In the genomic region with DNA sequence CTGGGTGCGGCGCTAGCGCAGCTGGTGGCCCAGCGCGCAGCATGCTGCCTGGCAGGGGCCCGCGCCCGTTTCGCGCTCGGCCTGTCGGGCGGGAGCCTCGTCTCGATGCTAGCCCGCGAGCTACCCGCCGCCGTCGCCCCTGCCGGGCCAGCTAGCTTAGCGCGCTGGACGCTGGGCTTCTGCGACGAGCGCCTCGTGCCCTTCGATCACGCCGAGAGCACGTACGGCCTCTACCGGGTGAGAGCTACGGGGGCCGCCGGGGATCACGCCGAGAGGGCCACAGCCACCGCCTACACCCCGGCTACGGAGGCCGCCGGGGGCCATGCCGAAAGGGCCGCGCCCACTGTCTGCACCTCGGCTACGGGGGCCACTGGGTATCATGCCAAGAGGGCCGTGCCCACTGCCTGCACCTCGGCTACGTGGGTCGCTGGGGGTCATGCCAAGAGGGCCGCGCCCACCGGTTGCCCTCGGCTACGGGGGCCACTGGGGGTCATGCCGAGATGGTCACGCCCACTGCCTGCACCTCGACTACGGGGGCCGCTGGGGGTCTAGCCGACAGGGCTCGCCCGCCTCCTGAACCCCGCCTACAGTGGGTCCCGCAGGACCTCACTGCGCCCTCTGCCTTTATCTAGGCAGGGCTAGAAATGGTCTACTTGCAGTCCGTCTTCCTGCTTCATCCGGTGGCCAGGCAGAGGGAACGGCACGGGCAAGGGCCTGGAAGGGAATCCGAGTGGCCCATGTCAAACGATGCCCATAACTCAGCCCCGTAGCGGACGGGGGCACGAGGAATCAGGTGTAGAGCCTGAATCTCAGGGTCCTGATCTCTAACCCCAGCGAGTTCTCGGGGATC, we compare ENCODE assay signal across 8 cellular contexts. TPM values are rescaled to one million over a fixed set of nuclear protein-coding genes. Genes with fewer than 3 reads are reported as not detected.
DNase-seq lines count a peak whose midpoint lies in the region; ATAC-seq, FAIRE-seq and TF ChIP-seq lines count a peak whose summit lies in the region.

No MANE protein-coding gene starts in this region.

- ATAC-seq in A549 = peak; percentile 79 to 81
- ATAC-seq in HG02981 (IDR thresholded peaks at IDR 0.05; ENCODE audit: unreplicated experiment) = peak; percentile 55
- ATAC-seq in activated CD4-positive, CD25-positive, alpha-beta regulatory T cell treated with anti-CD3 and anti-CD28 coated beads, Interleukin-2, amount 50 U/mL, for 24 hours = peak; percentile 66 to 69

- DNase-seq in A549 (ENCODE audit: low read depth in 1 of 2, low spot score in 1 of 2) (peak; percentile 47 to 86), GM18507 (ENCODE audit: extremely low spot score, insufficient read length, low read depth) (peak; percentile 62), NCI-H2171 treated with DMSO at 0.1 percent for 48 hours (lab: John Stamatoyannopoulos, UW) (peak; percentile 69), cerebellar cortex (ENCODE audit: low spot score) (peak; percentile 81)
- DNase-seq in stimulated activated CD4-positive, alpha-beta T cell treated with anti-CD3 and anti-CD28 coated beads, Interleukin-1b, Interleukin-23, amount 100 ng/mL, for 24 hours (ENCODE audit: low read depth in 4 of 4, low spot score in 1 of 4) = peak; percentile 35 to 82 (median 66)

- peak overlapping the region; percentile 100 for H3K4me3 ChIP-seq in A549

- POLR2A ChIA-PET in A549 (lab: Yijun Ruan, JAX) = interaction anchor here (0.7 to 1.4 kb wide), 3 partner anchors 16 to 94 kb away, joined by 3 to 5 read pairs (median 3); no protein-coding TSS in a partner anchor

- peaks cover 13% of the 10 kb centered on the region for H3K4me1 ChIP-seq in A549

- peaks cover 9% of the 10 kb centered on the region; the same call in 1 of the 3 replicates for H3K9me3 ChIP-seq in A549

- no peaks in the 10 kb centered on the region for H3K27me3 ChIP-seq in layer of hippocampus (ENCODE audit: control insufficient read depth, insufficient read depth, low read length)

- TF ChIP-seq RAD21 in A549 (conservative IDR thresholded peaks at IDR 0.05 in 1 of 2, IDR thresholded peaks at IDR 0.05 in 1 of 2) = no peak

- peak; percentile 19; the same call in 1 of the 2 replicates for TF ChIP-seq POLR2A in A549 (IDR thresholded peaks at IDR 0.05; ENCODE audit: low read length)

- CTCF ChIA-PET in A549 (lab: Yijun Ruan, JAX) = interaction anchor here (0.6 to 4.4 kb wide), 6 partner anchors 15 to 1627 kb away, joined by 3 to 28 read pairs (median 3); a partner anchor contains a TSS

- FAIRE-seq in A549 (lab: Jason Lieb, UNC) (no peak), GM18507 (lab: Jason Lieb, UNC) (peak; percentile 89)

- WGBS in A549 (ENCODE audit: missing lambda C conversion rate) = 10% methylated on average over 18 of the region's 82 CpGs

- peak overlapping the region; percentile 100 for H3K27ac ChIP-seq in A549
- H3K27ac ChIP-seq in layer of hippocampus (ENCODE audit: low read depth, low read length) = peak overlapping the region; percentile 99

- TF ChIP-seq EP300 in A549 (IDR thresholded peaks at IDR 0.05) = no peak

- TF ChIP-seq CTCF in A549 (IDR thresholded peaks at IDR 0.05) = 0 out of 3 replicates have a peak, but pooled peaks have one; percentile 5

- H3K4me2 ChIP-seq in A549 = peak overlapping the region; percentile 97

TF ChIP-seq in A549, 52 proteins besides CTCF, POLR2A, EP300 and RAD21 (continues in another document):
- no peak for TF ChIP-seq CHD4 (IDR thresholded peaks at IDR 0.05; ENCODE audit: borderline replicate concordance)
- TF ChIP-seq, protein P1, sequence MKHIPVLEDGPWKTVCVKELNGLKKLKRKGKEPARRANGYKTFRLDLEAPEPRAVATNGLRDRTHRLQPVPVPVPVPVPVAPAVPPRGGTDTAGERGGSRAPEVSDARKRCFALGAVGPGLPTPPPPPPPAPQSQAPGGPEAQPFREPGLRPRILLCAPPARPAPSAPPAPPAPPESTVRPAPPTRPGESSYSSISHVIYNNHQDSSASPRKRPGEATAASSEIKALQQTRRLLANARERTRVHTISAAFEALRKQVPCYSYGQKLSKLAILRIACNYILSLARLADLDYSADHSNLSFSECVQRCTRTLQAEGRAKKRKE (CRISPR knock-in tag; IDR thresholded peaks at IDR 0.05; ENCODE audit: low read depth) = peak; percentile 21; the same call in 1 of the 2 replicates
- TF ChIP-seq MYC (IDR thresholded peaks at IDR 0.05; ENCODE audit: borderline replicate concordance, low read length) = peak; percentile 29; the same call in 1 of the 2 replicates
- TF ChIP-seq RFX5 (IDR thresholded peaks at IDR 0.05) = no peak
- no peak for TF ChIP-seq CHD2 (IDR thresholded peaks at IDR 0.05; ENCODE audit: low read length, partially characterized antibody)
- no peak for TF ChIP-seq ESRRA (IDR thresholded peaks at IDR 0.05; ENCODE audit: borderline replicate concordance, low read length)
- TF ChIP-seq, protein P2, sequence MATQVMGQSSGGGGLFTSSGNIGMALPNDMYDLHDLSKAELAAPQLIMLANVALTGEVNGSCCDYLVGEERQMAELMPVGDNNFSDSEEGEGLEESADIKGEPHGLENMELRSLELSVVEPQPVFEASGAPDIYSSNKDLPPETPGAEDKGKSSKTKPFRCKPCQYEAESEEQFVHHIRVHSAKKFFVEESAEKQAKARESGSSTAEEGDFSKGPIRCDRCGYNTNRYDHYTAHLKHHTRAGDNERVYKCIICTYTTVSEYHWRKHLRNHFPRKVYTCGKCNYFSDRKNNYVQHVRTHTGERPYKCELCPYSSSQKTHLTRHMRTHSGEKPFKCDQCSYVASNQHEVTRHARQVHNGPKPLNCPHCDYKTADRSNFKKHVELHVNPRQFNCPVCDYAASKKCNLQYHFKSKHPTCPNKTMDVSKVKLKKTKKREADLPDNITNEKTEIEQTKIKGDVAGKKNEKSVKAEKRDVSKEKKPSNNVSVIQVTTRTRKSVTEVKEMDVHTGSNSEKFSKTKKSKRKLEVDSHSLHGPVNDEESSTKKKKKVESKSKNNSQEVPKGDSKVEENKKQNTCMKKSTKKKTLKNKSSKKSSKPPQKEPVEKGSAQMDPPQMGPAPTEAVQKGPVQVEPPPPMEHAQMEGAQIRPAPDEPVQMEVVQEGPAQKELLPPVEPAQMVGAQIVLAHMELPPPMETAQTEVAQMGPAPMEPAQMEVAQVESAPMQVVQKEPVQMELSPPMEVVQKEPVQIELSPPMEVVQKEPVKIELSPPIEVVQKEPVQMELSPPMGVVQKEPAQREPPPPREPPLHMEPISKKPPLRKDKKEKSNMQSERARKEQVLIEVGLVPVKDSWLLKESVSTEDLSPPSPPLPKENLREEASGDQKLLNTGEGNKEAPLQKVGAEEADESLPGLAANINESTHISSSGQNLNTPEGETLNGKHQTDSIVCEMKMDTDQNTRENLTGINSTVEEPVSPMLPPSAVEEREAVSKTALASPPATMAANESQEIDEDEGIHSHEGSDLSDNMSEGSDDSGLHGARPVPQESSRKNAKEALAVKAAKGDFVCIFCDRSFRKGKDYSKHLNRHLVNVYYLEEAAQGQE (IDR thresholded peaks at IDR 0.05) = peak; percentile 30; the same call in 1 of the 2 replicates
- no peak for TF ChIP-seq EHF (CRISPR knock-in tag; IDR thresholded peaks at IDR 0.05)
- TF ChIP-seq, protein P3, sequence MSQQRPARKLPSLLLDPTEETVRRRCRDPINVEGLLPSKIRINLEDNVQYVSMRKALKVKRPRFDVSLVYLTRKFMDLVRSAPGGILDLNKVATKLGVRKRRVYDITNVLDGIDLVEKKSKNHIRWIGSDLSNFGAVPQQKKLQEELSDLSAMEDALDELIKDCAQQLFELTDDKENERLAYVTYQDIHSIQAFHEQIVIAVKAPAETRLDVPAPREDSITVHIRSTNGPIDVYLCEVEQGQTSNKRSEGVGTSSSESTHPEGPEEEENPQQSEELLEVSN (IDR thresholded peaks at IDR 0.05; ENCODE audit: borderline replicate concordance, low read depth) = peak; percentile 86; the same call in 1 of the 2 replicates
- no peak for TF ChIP-seq ZFP36 (IDR thresholded peaks at IDR 0.05; ENCODE audit: borderline replicate concordance, partially characterized antibody)
- TF ChIP-seq JUN (IDR thresholded peaks at IDR 0.05) = peak in 1 of 2 experiments; percentile 82; a peak in 3 of 5 replicates

RNA-seq across cellular contexts. Expression of a gene that starts 0.5 kb away (rescaled TPM):
- 24.9 and 28.8 TPM in 2 replicates for polyA plus RNA-seq in A549 (2011; rRNA removed)
- 55.6 and 75.8 TPM in 2 replicates for polyA plus RNA-seq in A549 (2012; cell fraction: cytosol; rRNA removed)
- 72.0 and 80.2 TPM in 2 replicates for polyA plus RNA-seq in A549 (2012; cell fraction: nucleus; rRNA removed)
- 37.2 to 49.4 TPM (median 45.7 TPM) in 3 replicates for polyA plus RNA-seq in A549 (2017; fragmentation: RNase III; extraction: RNeasy Plus Mini Kit Qiagen cat#74134 plus additional on column Dnase treatment)
- polyA minus RNA-seq in A549 (2011; rRNA and poly(A)+ RNA removed) = 41.5 and 47.5 TPM in 2 replicates

RNA-seq across cellular contexts. Expression of a gene that starts 41.6 kb away (rescaled TPM):
- 1.8 and 2.7 TPM in 2 replicates for polyA plus RNA-seq in A549 (2011; rRNA removed)
- polyA plus RNA-seq in A549 (2012; cell fraction: cytosol; rRNA removed) = 2.6 and 4.1 TPM in 2 replicates
- polyA plus RNA-seq in A549 (2012; cell fraction: nucleus; rRNA removed) = 12.9 and 13.5 TPM in 2 replicates
- polyA plus RNA-seq in A549 (2017; fragmentation: RNase III; extraction: RNeasy Plus Mini Kit Qiagen cat#74134 plus additional on column Dnase treatment) = 1.9 to 2.6 TPM (median 2.5 TPM) in 3 replicates
- polyA minus RNA-seq in A549 (2011; rRNA and poly(A)+ RNA removed) = 2.1 and 3.1 TPM in 2 replicates

RNA-seq across cellular contexts. Expression of a gene that starts 43.5 kb away (rescaled TPM):
- polyA plus RNA-seq in A549 (2011; rRNA removed) (64.4 and 76.6 TPM in 2 replicates), A549 (2017; fragmentation: RNase III; extraction: RNeasy Plus Mini Kit Qiagen cat#74134 plus additional on column Dnase treatment) (54.5 to 57.2 TPM (median 57.1 TPM) in 3 replicates)
- polyA plus RNA-seq in A549 (2012; cell fraction: cytosol; rRNA removed) = 85.2 and 98.4 TPM in 2 replicates
- polyA plus RNA-seq in A549 (2012; cell fraction: nucleus; rRNA removed) = 122 and 138 TPM in 2 replicates
- 185 and 186 TPM in 2 replicates for polyA minus RNA-seq in A549 (2011; rRNA and poly(A)+ RNA removed)

RNA-seq across cellular contexts. Expression of a gene that starts 51.2 kb away (rescaled TPM):
- polyA plus RNA-seq in A549 (2011; rRNA removed) (not detected in 2 replicates), A549 (2017; fragmentation: RNase III; extraction: RNeasy Plus Mini Kit Qiagen cat#74134 plus additional on column Dnase treatment) (not detected in 3 replicates)
- not detected in 2 replicates for polyA plus RNA-seq in A549 (2012; cell fraction: cytosol; rRNA removed)
- not detected in 2 replicates for polyA plus RNA-seq in A549 (2012; cell fraction: nucleus; rRNA removed)
- polyA minus RNA-seq in A549 (2011; rRNA and poly(A)+ RNA removed) = not detected in 2 replicates

Comparison
In these comparisons a context has a peak if more than half of its experiments do, and no peak if none do; other contexts are left out.
1. Peak in every context shown above with its lines: DNase-seq, ATAC-seq, H3K4me3 ChIP-seq and H3K27ac ChIP-seq.